ENCODE assay signal across 1 cellular context in the genomic region with DNA sequence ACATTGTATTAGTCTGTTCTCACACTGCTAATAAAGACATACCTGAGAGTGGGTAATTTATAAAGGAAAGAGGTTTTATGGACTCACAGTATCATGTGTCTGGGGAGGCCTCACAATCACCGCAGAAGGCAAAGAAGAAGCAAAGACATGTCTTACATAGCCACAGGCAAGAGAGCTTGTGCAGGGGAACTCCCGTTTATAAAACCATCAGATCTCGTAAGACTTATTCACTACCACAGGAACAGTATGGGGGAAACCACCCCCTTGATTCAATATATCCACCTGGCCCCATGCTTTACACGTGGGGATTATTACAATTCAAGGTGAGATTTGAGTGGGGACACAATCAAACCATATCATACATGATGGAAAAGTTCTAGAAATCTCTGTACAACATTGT.
TF ChIP-seq lines count a peak whose summit lies in the region.

No MANE protein-coding gene starts in this region.

TF ChIP-seq in GM12878, 131 proteins besides CTCF, POLR2A, EP300 and RAD21:
- peak; percentile 14; the same call in 1 of the 2 replicates for TF ChIP-seq MTA2 (IDR thresholded peaks at IDR 0.05; ENCODE audit: low read depth)
- TF ChIP-seq RUNX3 (IDR thresholded peaks at IDR 0.05; ENCODE audit: low read length): peak; percentile 25; the same call in 1 of the 2 replicates
